In the genomic region with DNA sequence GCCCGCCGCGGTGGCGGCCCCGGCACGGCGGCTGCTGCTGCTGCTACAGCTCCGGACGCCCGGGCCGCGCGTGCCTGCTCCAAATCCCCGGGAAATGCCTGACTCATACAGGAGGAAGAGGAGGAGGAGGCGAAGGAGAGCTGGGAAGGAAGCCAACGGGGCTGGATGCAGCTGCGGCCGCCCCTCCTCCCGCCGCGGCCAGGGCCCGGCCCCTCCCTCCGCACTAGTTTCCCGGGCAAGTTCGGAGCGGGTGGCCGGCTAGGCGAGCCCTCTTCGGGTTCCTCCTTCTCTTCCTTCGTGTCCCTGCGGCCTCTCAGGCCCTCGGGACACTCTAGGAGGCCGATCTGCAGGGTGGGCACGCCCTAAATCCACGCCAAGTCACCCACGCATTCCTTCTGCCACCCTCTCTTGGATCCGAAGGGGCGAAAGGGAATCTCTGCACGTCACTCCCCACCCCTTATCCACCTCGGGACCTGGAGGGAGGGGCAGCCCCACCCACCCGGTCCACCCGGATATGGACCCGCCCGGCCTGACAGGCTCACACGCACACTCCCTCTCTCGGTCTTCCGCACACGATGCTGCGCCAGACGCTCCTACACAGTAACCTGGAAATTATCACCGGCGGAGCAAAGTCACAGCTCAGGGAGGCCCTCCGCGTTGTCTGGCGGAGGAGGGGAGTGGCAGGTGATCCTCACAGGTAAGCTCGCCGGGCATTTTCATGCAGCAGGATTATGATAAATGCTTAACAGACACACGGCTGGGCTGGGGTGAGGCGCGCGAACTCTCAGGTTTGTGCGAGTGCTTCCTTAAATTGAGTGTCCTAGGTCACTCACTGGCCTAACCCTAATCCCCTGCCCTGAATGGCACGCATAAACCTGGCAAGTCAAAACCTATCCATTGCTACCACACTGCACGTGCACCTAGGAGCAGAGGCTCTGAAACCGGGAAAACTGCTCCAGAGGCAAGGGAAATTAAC, we compare ENCODE assay signal across 8 cellular contexts. TPM values are rescaled to one million over a fixed set of nuclear protein-coding genes. Genes with fewer than 3 reads are reported as not detected.
DNase-seq lines count a peak whose midpoint lies in the region; ATAC-seq and TF ChIP-seq lines count a peak whose summit lies in the region.

A gene with protein sequence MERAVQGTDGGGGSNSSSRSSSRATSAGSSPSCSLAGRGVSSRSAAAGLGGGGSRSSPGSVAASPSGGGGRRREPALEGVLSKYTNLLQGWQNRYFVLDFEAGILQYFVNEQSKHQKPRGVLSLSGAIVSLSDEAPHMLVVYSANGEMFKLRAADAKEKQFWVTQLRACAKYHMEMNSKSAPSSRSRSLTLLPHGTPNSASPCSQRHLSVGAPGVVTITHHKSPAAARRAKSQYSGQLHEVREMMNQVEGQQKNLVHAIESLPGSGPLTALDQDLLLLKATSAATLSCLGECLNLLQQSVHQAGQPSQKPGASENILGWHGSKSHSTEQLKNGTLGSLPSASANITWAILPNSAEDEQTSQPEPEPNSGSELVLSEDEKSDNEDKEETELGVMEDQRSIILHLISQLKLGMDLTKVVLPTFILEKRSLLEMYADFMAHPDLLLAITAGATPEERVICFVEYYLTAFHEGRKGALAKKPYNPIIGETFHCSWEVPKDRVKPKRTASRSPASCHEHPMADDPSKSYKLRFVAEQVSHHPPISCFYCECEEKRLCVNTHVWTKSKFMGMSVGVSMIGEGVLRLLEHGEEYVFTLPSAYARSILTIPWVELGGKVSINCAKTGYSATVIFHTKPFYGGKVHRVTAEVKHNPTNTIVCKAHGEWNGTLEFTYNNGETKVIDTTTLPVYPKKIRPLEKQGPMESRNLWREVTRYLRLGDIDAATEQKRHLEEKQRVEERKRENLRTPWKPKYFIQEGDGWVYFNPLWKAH (minus strand): TSS at position 57 of the 976 bp plus-strand sequence. CDS start 83 bp downstream, outside the sequence.
A gene (plus strand): TSS at position 545 of the 976 bp plus-strand sequence. CDS start 7,330 bp downstream, outside the sequence.

- H3K36me3 ChIP-seq in endocrine pancreas (ENCODE audit: control insufficient read depth, insufficient read depth, low read length): no peaks in the 10 kb centered on the region
- no peaks in the 10 kb centered on the region for H3K36me3 ChIP-seq in lung (ENCODE audit: control insufficient read depth in 2 of 2, insufficient read depth in 2 of 2, low read length in 2 of 2)

- TF ChIP-seq CTCF in C4-2B (conservative IDR thresholded peaks at IDR 0.05): no peak; the same call in 1 of the 2 replicates
- TF ChIP-seq CTCF in lung (IDR thresholded peaks at IDR 0.05; ENCODE audit: control extremely low read depth, extremely low read depth): no peak

- peak within 1 kb of the TSS; percentile 31 for H3K9ac ChIP-seq in endocrine pancreas (ENCODE audit: control insufficient read depth, insufficient read depth, low read length)

- H3K27ac Mint-ChIP-seq in activated CD4-positive, alpha-beta T cell treated with anti-CD3 and anti-CD28 coated beads, Interleukin-2, amount 10 ng/mL, durations not matched to agents 24 days and 14 days: peak within 1 kb of the TSS; percentile 74
- H3K27ac Mint-ChIP-seq in stimulated activated naive B cell treated with anti-CD40 and anti-IgM and Interleukin-4, amounts not matched to agents 10 μg/mL and 1 μg/mL and 100 μg/mL, for 72 hours: peak within 1 kb of the TSS; percentile 99

- peaks cover 7% of the 10 kb centered on the region for H3K9me3 Mint-ChIP-seq in activated CD4-positive, alpha-beta T cell treated with anti-CD3 and anti-CD28 coated beads, Interleukin-2, amount 10 ng/mL, durations not matched to agents 24 days and 14 days
- peaks cover 0 to 2% of the 10 kb centered on the region in 2 donors for H3K9me3 Mint-ChIP-seq in stimulated activated naive B cell treated with anti-CD40 and anti-IgM and Interleukin-4, amounts not matched to agents 10 μg/mL and 1 μg/mL and 100 μg/mL, for 72 hours

- WGBS in lung, 2 donors: 8 to 11% methylated on average over 56 to 65 of the region's 65 CpGs

- peaks cover 28% of the 10 kb centered on the region for H3K4me1 Mint-ChIP-seq in activated CD4-positive, alpha-beta T cell treated with anti-CD3 and anti-CD28 coated beads, Interleukin-2, amount 10 ng/mL, durations not matched to agents 24 days and 14 days
- peaks cover 58 to 76% of the 10 kb centered on the region in 2 donors for H3K4me1 Mint-ChIP-seq in stimulated activated naive B cell treated with anti-CD40 and anti-IgM and Interleukin-4, amounts not matched to agents 10 μg/mL and 1 μg/mL and 100 μg/mL, for 72 hours

- H3K27me3 Mint-ChIP-seq in activated CD4-positive, alpha-beta T cell treated with anti-CD3 and anti-CD28 coated beads, Interleukin-2, amount 10 ng/mL, durations not matched to agents 24 days and 14 days: peaks cover 19% of the 10 kb centered on the region
- H3K27me3 Mint-ChIP-seq in stimulated activated naive B cell treated with anti-CD40 and anti-IgM and Interleukin-4, amounts not matched to agents 10 μg/mL and 1 μg/mL and 100 μg/mL, for 72 hours: no peaks in the 10 kb centered on the region

- H3K27me3 ChIP-seq in endocrine pancreas (ENCODE audit: control insufficient read depth, insufficient read depth, low read length) (no peaks in the 10 kb centered on the region), lung (ENCODE audit: control insufficient read depth, insufficient read depth) (no peaks in the 10 kb centered on the region)

- ATAC-seq in GM21515 (IDR thresholded peaks at IDR 0.05; ENCODE audit: unreplicated experiment) (peak; percentile 34), lung (ENCODE audit: insufficient read depth, low FRiP score) (peak; percentile 86), HG02798 (IDR thresholded peaks at IDR 0.05; ENCODE audit: poor library complexity, unreplicated experiment) (no peak)
- peak; percentile 69 for ATAC-seq in stimulated activated naive B cell treated with anti-CD40 and anti-IgM and Interleukin-4, amounts not matched to agents 10 μg/mL and 1 μg/mL and 100 μg/mL, for 72 hours (replicated peaks)

- H3K27ac ChIP-seq in C4-2B: peak within 1 kb of the TSS; percentile 62
- peak within 1 kb of the TSS; percentile 50 to 91 for H3K27ac ChIP-seq in lung (ENCODE audit: low read depth in 1 of 2, low read length in 1 of 2)

- DNase-seq in NCI-H146 (lab: John Stamatoyannopoulos, UW) (peak; percentile 84), lung (ENCODE audit: low spot score) (peak; percentile 89)
- DNase-seq in activated CD4-positive, alpha-beta T cell treated with anti-CD3 and anti-CD28 coated beads, Interleukin-2, amount 10 ng/mL, durations not matched to agents 24 days and 14 days: peak; percentile 72
- DNase-seq in stimulated activated naive B cell treated with anti-CD40 and anti-IgM and Interleukin-4, amounts not matched to agents 10 μg/mL and 1 μg/mL and 100 μg/mL, for 72 hours: peak; percentile 54

- H3K4me1 ChIP-seq in endocrine pancreas (ENCODE audit: control insufficient read depth, insufficient read depth, low read length) (no peaks in the 10 kb centered on the region), lung (ENCODE audit: control insufficient read depth in 2 of 2, insufficient read depth in 2 of 2, low read length in 2 of 2) (peaks cover 0 to 1% of the 10 kb centered on the region in 2 donors)

- H3K9me3 ChIP-seq in endocrine pancreas (ENCODE audit: control insufficient read depth, low read length) (no peaks in the 10 kb centered on the region), lung (ENCODE audit: control insufficient read depth in 2 of 2, insufficient read depth in 1 of 2, low read length in 1 of 2) (no peaks in the 10 kb centered on the region)

- H3K4me3 Mint-ChIP-seq in activated CD4-positive, alpha-beta T cell treated with anti-CD3 and anti-CD28 coated beads, Interleukin-2, amount 10 ng/mL, durations not matched to agents 24 days and 14 days: peak within 1 kb of the TSS; percentile 88
- H3K4me3 Mint-ChIP-seq in stimulated activated naive B cell treated with anti-CD40 and anti-IgM and Interleukin-4, amounts not matched to agents 10 μg/mL and 1 μg/mL and 100 μg/mL, for 72 hours: peak within 1 kb of the TSS; percentile 94 to 99

- H3K4me3 ChIP-seq in endocrine pancreas (ENCODE audit: control insufficient read depth, insufficient read depth, low read length): peak within 1 kb of the TSS; percentile 58
- peak within 1 kb of the TSS; percentile 72 for H3K4me3 ChIP-seq in lung

- H3K36me3 Mint-ChIP-seq in activated CD4-positive, alpha-beta T cell treated with anti-CD3 and anti-CD28 coated beads, Interleukin-2, amount 10 ng/mL, durations not matched to agents 24 days and 14 days (ENCODE audit: low read depth): peaks cover 9% of the 10 kb centered on the region
- H3K36me3 Mint-ChIP-seq in stimulated activated naive B cell treated with anti-CD40 and anti-IgM and Interleukin-4, amounts not matched to agents 10 μg/mL and 1 μg/mL and 100 μg/mL, for 72 hours: peaks cover 27 to 56% of the 10 kb centered on the region in 2 donors

- intact Hi-C loops in activated CD4-positive, alpha-beta T cell treated with anti-CD3 and anti-CD28 coated beads, Interleukin-2, amount 10 ng/mL, durations not matched to agents 24 days and 14 days (cut with micrococcal nuclease): loop anchor here (2.0 kb wide), 1 partner anchor 125 kb away; a partner anchor contains a TSS

RNA-seq across cellular contexts. Expression of the first gene that starts in this region (rescaled TPM):
- total RNA-seq in activated CD4-positive, alpha-beta T cell treated with anti-CD3 and anti-CD28 coated beads, Interleukin-2, amount 10 ng/mL, durations not matched to agents 24 days and 14 days: 14.5 and 14.9 TPM in 2 replicates
- total RNA-seq in lung: 10 to 100 TPM; 21.1 to 33.0 TPM
- polyA plus RNA-seq in lung: 1 to 10 TPM; 3.9 to 5.1 TPM

RNA-seq across cellular contexts. Expression of the second gene that starts in this region (rescaled TPM):
- total RNA-seq in activated CD4-positive, alpha-beta T cell treated with anti-CD3 and anti-CD28 coated beads, Interleukin-2, amount 10 ng/mL, durations not matched to agents 24 days and 14 days: 0.19 and 0.33 TPM in 2 replicates
- total RNA-seq in lung: 1 to 10 TPM; 2.4 to 2.6 TPM
- polyA plus RNA-seq in lung: under 1 TPM; 0.35 to 0.53 TPM
